In genomic region chr4:20042769-20043168, GRCh38 we compare ENCODE assay signal across 19 cellular contexts.
"Had no signal": no experiment of that assay in that cellular context is flagged by ENCODE, and none has a peak within 500 bp of the region (broad histone marks: within the 10 kb centered on the region; RNA-seq: fewer than 3 reads in every experiment).

No MANE protein-coding gene starts in this region.

- H3K9ac ChIP-seq: parathyroid adenoma had no signal

- H3K4me3 ChIP-seq: left ventricle myocardium inferior, lower lobe of right lung, prostate gland, right lobe of liver, testis, tibial nerve, upper lobe of right lung, vagina had no signal

- DNase-seq: glutamatergic neuron; immature natural killer cell; kidney; left cardiac atrium; left ventricle myocardium inferior; lower lobe of right lung; midbrain; right lobe of liver; stimulated activated CD4-positive, alpha-beta T cell treated with anti-CD3 and anti-CD28 coated beads, Interleukin-4, amount 100 ng/mL, for 1 hour; stimulated activated CD8-positive, alpha-beta memory T cell treated with anti-CD3 and anti-CD28 coated beads, Interleukin-4, amount 100 ng/mL, for 48 hours; testis; upper lobe of right lung had no signal

- H3K27me3 ChIP-seq: right lobe of liver, testis, tibial nerve, upper lobe of right lung, vagina had no signal

- ATAC-seq: esophagus mucosa; left cardiac atrium; lower lobe of right lung; natural killer cell treated with Interleukin-12 subunit alpha and Interleukin-12 subunit beta and Interleukin-15 and Interleukin-18, amount 100 ng/mL, for 72 hours; right lobe of liver; stimulated activated effector memory CD8-positive, alpha-beta T cell treated with anti-CD3 and anti-CD28 coated beads, Interleukin-12 subunit alpha, Interleukin-12 subunit beta, amount 100 ng/mL, for 72 hours; upper lobe of right lung had no signal

- H3K9me3 ChIP-seq: left ventricle myocardium inferior, lower lobe of right lung, prostate gland, right lobe of liver, testis, tibial nerve, upper lobe of right lung, vagina had no signal

- H3K4me1 ChIP-seq: left ventricle myocardium inferior, lower lobe of right lung, parathyroid adenoma, right lobe of liver, testis, tibial nerve, upper lobe of right lung had no signal

- H3K27ac ChIP-seq: left ventricle myocardium inferior, lower lobe of right lung, parathyroid adenoma, prostate gland, right lobe of liver, testis, tibial nerve, upper lobe of right lung, vagina had no signal

- H3K36me3 ChIP-seq: left ventricle myocardium inferior, lower lobe of right lung, prostate gland, right lobe of liver, tibial nerve, upper lobe of right lung, vagina had no signal
